18 cellular contexts compared by ENCODE assay signal in the genomic region with DNA sequence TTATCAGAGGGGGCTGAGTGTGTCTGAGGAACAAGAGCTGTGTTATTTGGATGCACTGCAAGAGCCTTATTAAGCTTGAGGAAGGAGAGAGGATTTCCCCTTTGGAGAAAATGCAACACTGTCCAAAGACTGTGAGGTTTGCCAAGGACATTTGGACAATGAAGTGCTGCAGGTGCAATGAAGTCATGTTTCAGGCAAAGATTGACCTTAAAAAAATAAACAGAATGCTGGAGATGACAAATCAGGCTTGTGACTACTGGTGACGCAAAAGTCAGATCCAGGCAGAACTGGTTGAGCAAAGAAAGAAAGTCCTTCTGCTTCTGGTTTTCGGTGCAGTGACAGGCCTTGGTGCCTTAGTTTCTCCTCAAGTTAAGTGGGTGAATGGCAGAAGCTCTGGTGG.
DNase-seq lines count a peak whose midpoint lies in the region; ATAC-seq, FAIRE-seq and TF ChIP-seq lines count a peak whose summit lies in the region.
"Had no signal": no experiment of that assay in that cellular context is flagged by ENCODE, and none has a peak within 500 bp of the region (broad histone marks: within the 10 kb centered on the region; RNA-seq: fewer than 3 reads in every experiment).

No MANE protein-coding gene starts in this region.

- ATAC-seq in heart right ventricle (peak; percentile 68 to 87 (median 80)), aorta (ENCODE audit: low FRiP score) (peak; percentile 10)
- ATAC-seq: HCT116 had no signal

- no peak for FAIRE-seq in GM12891 (lab: Jason Lieb, UNC)

- DNase-seq in T47D (ENCODE audit: low read depth in 1 of 2, low spot score in 1 of 2) (peak; percentile 39 to 82), MCF 10A (ENCODE audit: unreplicated experiment) (no peak), heart right ventricle (peak in 1 of 2 donors; percentile 56), pulmonary artery endothelial cell (ENCODE audit: low read depth, low spot score) (peak; percentile 82), aorta (no peak), GM12891 (ENCODE audit: insufficient read length, low spot score) (no peak), colonic mucosa (no peak), T-helper 9 cell (no peak)
- DNase-seq: 8988T; activated naive CD4-positive, alpha-beta T cell treated with anti-CD3 and anti-CD28 coated beads, Interleukin-2, amount 50 U/mL, for 16 hours; activated T-cell treated with anti-CD3 and anti-CD28 coated beads, Interleukin-2, amount 50 U/mL, for 1 hour; NCI-H1417 treated with DMSO at 0.1 percent for 48 hours; NCI-H2171; SW 1271 had no signal

- in situ Hi-C loops in T47D (cut with HindIII; ENCODE audit: low pct_unique_long_range_greater_than_20kb, low sequenced_read_pairs) = no loop called here

- H3K36me3 ChIP-seq in heart right ventricle = no peaks in the 10 kb centered on the region
- no peaks in the 10 kb centered on the region for H3K36me3 ChIP-seq in aorta (ENCODE audit: control insufficient read depth in 1 of 2, insufficient read depth in 2 of 2, low read length in 1 of 2)
- no peaks in the 10 kb centered on the region for H3K36me3 ChIP-seq in colonic mucosa
- H3K36me3 ChIP-seq: thoracic aorta had no signal

- H3K4me1 Mint-ChIP-seq in MCF 10A (ENCODE audit: insufficient read depth, unreplicated experiment) = peaks cover 5% of the 10 kb centered on the region

- 49 to 67% methylated on average over 2 of the region's 2 CpGs for WGBS in heart right ventricle, 2 donors
- 84 to 87% methylated on average over 2 of the region's 2 CpGs for WGBS in aorta, 2 donors

- intact Hi-C loops in MCF 10A (cut with micrococcal nuclease) (no loop called here), heart right ventricle (cut with DNase I) (loop anchor here in 9 of 10 donors (2.0 to 10.0 kb wide), 9 partner anchors 40 to 755 kb away; a partner anchor contains a TSS), aorta (cut with DNase I) (loop anchor here (2.0 to 10.0 kb wide), 3 partner anchors 165 to 285 kb away; no protein-coding TSS in a partner anchor), colonic mucosa (cut with DNase I) (loop anchor here (2.0 to 5.0 kb wide), 2 partner anchors 165 to 285 kb away; no protein-coding TSS in a partner anchor)

- H3K27me3 Mint-ChIP-seq in MCF 10A (ENCODE audit: insufficient read depth, unreplicated experiment) = no peaks in the 10 kb centered on the region

- no peaks in the 10 kb centered on the region for H3K9me3 ChIP-seq in heart right ventricle
- no peaks in the 10 kb centered on the region for H3K9me3 ChIP-seq in aorta (ENCODE audit: control insufficient read depth, low read length)
- H3K9me3 ChIP-seq in colonic mucosa = no peaks in the 10 kb centered on the region
- H3K9me3 ChIP-seq: thoracic aorta had no signal

- H3K4me3 Mint-ChIP-seq in MCF 10A (ENCODE audit: unreplicated experiment) = no peak overlapping the region

- H3K27ac Mint-ChIP-seq in MCF 10A (ENCODE audit: low read depth, unreplicated experiment) = no peak overlapping the region

- H3K36me3 Mint-ChIP-seq in MCF 10A (ENCODE audit: insufficient read depth, unreplicated experiment) = no peaks in the 10 kb centered on the region

- no TSS peak for BruUV-seq in MCF 10A (replicated peaks; lab: Mats Ljungman, UMichigan)

- peaks cover 3 to 37% (median 25%) of the 10 kb centered on the region in 9 donors for H3K4me1 ChIP-seq in heart right ventricle
- no peaks in the 10 kb centered on the region for H3K4me1 ChIP-seq in aorta (ENCODE audit: control insufficient read depth in 1 of 2, insufficient read depth in 2 of 2, low read length in 2 of 2)
- H3K4me1 ChIP-seq in colonic mucosa = no peaks in the 10 kb centered on the region

- H3K4me3 ChIP-seq in heart right ventricle = no peak overlapping the region
- no peak overlapping the region for H3K4me3 ChIP-seq in aorta (ENCODE audit: low read length in 2 of 2)
- no peak overlapping the region for H3K4me3 ChIP-seq in colonic mucosa
- H3K4me3 ChIP-seq: skin epidermis, thoracic aorta had no signal

- H3K27me3 ChIP-seq in heart right ventricle = no peaks in the 10 kb centered on the region
- H3K27me3 ChIP-seq in aorta (ENCODE audit: control insufficient read depth in 1 of 2, insufficient read depth in 2 of 2, low read length in 1 of 2) = no peaks in the 10 kb centered on the region
- H3K27me3 ChIP-seq in colonic mucosa = no peaks in the 10 kb centered on the region

- POLR2A ChIA-PET in MCF 10A (lab: Yijun Ruan, JAX) = interaction anchor here (0.5 to 0.8 kb wide), 2 partner anchors 162 to 288 kb away, joined by 3 to 4 read pairs; no protein-coding TSS in a partner anchor

- no peak for TF ChIP-seq CTCF in MCF 10A (IDR thresholded peaks at IDR 0.05; ENCODE audit: unreplicated experiment)
- no peak for TF ChIP-seq CTCF in heart right ventricle (IDR thresholded peaks at IDR 0.05)
- no peak for TF ChIP-seq CTCF in colonic mucosa (IDR thresholded peaks at IDR 0.05)

- H3K9me3 Mint-ChIP-seq in MCF 10A (ENCODE audit: unreplicated experiment) = no peaks in the 10 kb centered on the region

- no peak for TF ChIP-seq POLR2A in GM12891 (IDR thresholded peaks at IDR 0.05; ENCODE audit: low read depth, low read length)

- H3K27ac ChIP-seq in heart right ventricle = peak overlapping the region; percentile 2 to 84 (median 70)
- H3K27ac ChIP-seq in aorta (ENCODE audit: low read depth in 1 of 2, low read length in 2 of 2) = no peak overlapping the region
- H3K27ac ChIP-seq in colonic mucosa = no peak overlapping the region
- H3K27ac ChIP-seq: KMS-11, skin epidermis, thoracic aorta had no signal

- CTCF ChIA-PET in MCF 10A (lab: Yijun Ruan, JAX) = interaction anchor here (0.6 to 18.5 kb wide), 37 partner anchors 10 to 1206 kb away, joined by 3 to 723 read pairs (median 9); no protein-coding TSS in a partner anchor

- no peak overlapping the region for H3K9ac ChIP-seq in colonic mucosa (ENCODE audit: low read depth in 2 of 2, low read length in 2 of 2)
- H3K9ac ChIP-seq: KMS-11 had no signal

TF ChIP-seq in GM12891, 5 proteins besides CTCF, POLR2A, EP300 and RAD21:
- TF ChIP-seq PAX5 (IDR thresholded peaks at IDR 0.05; ENCODE audit: insufficient read depth, low read length, severe bottlenecking) (no peak), TAF1 (IDR thresholded peaks at IDR 0.05; ENCODE audit: low read depth, low read length) (no peak), SPI1 (IDR thresholded peaks at IDR 0.05; ENCODE audit: low read depth, low read length) (no peak), POU2F2 (IDR thresholded peaks at IDR 0.05; ENCODE audit: low read depth, low read length) (no peak), POLR2AphosphoS5 (IDR thresholded peaks at IDR 0.05; ENCODE audit: low read depth, low read length) (no peak)
TF ChIP-seq in GM12891: peak in this region for 0.

Comparison
In these comparisons a context has a peak if more than half of its experiments do, and no peak if none do; other contexts are left out.
1. DNase-seq: peak in T47D (2 of 2) and pulmonary artery endothelial cell (single experiment); none in MCF 10A (single experiment), aorta (0 of 2), GM12891 (single experiment), colonic mucosa (single experiment) and T-helper 9 cell (single experiment).
2. H3K27ac ChIP-seq: peak in heart right ventricle (10 of 10); none in aorta (0 of 2) and colonic mucosa (single experiment).